In genomic region chr9:71322311-71322710, GRCh38 we compare ENCODE assay signal across 28 cellular contexts.
"Had no signal": no experiment of that assay in that cellular context is flagged by ENCODE, and none has a peak within 500 bp of the region (broad histone marks: within the 10 kb centered on the region; RNA-seq: fewer than 3 reads in every experiment).

No MANE protein-coding gene starts in this region.

- H3K4me1 ChIP-seq: stomach, suprapubic skin, testis, thyroid gland, tibial artery, tibial nerve, transverse colon, upper lobe of left lung, upper lobe of right lung, uterus, vagina had no signal

- H3K36me3 Mint-ChIP-seq: stimulated activated effector memory CD8-positive, alpha-beta T cell treated with anti-CD3 and anti-CD28 coated beads, Interleukin-12 subunit alpha, Interleukin-12 subunit beta, amount 100 ng/mL, for 72 hours; stimulated activated memory B cell treated with anti-CD40 and anti-IgM and Interleukin-4, amounts not matched to agents 10 μg/mL and 1 μg/mL and 100 μg/mL, for 72 hours; stimulated activated naive B cell treated with anti-CD40 and anti-IgM and Interleukin-4, amounts not matched to agents 10 μg/mL and 1 μg/mL and 100 μg/mL, for 72 hours; type B pancreatic cell had no signal

- FAIRE-seq: urothelium cell line had no signal

- H3K27me3 ChIP-seq: stomach, suprapubic skin, testis, thyroid gland, tibial artery, tibial nerve, transverse colon, upper lobe of left lung, upper lobe of right lung, uterus, vagina had no signal

- H3K36me3 ChIP-seq: stomach, suprapubic skin, thoracic aorta, thyroid gland, tibial artery, tibial nerve, transverse colon, upper lobe of left lung, upper lobe of right lung, uterus, vagina had no signal

- DNase-seq: stimulated activated CD4-positive, alpha-beta T cell treated with anti-CD3 and anti-CD28 coated beads, Interleukin-2, amount 100 ng/mL, for 48 hours; stimulated activated CD4-positive, alpha-beta T cell treated with anti-CD3 and anti-CD28 coated beads, Interleukin-4, amount 100 ng/mL, for 1 hour; stimulated activated CD4-positive, alpha-beta T cell treated with anti-CD3 and anti-CD28 coated beads, Interleukin-4, amount 100 ng/mL, for 24 hours; stimulated activated CD4-positive, alpha-beta T cell treated with anti-CD3 and anti-CD28 coated beads, Interleukin-4, amount 100 ng/mL, for 4 hours; stimulated activated CD8-positive, alpha-beta memory T cell treated with anti-CD3 and anti-CD28 coated beads, Interleukin-4, amount 100 ng/mL, for 48 hours; stimulated activated naive B cell treated with anti-CD40 and anti-IgM and Interleukin-4, amounts not matched to agents 10 μg/mL and 1 μg/mL and 100 μg/mL, for 72 hours; stimulated activated naive CD4-positive, alpha-beta T cell; stimulated activated naive CD4-positive, alpha-beta T cell treated with Interleukin-2 at 50 U/mL for 16 hours; stimulated activated naive CD8-positive, alpha-beta T cell treated with anti-CD3 and anti-CD28 coated beads, Interleukin-15, amount 100 ng/mL, for 72 hours; stimulated activated naive CD8-positive, alpha-beta T cell treated with anti-CD3 and anti-CD28 coated beads, Interleukin-15, Interleukin-2, amounts not matched to agents 100 U/mL and 50 U/mL, for 24 hours; stomach; substantia nigra; testis; thyroid gland; tibial artery; transverse colon; upper lobe of left lung; upper lobe of right lung; uterus had no signal

- H3K9me3 ChIP-seq: stomach, suprapubic skin, testis, thoracic aorta, thyroid gland, tibial artery, tibial nerve, transverse colon, upper lobe of left lung, upper lobe of right lung, uterus, vagina had no signal

- H3K9me3 Mint-ChIP-seq: stimulated activated effector memory CD8-positive, alpha-beta T cell treated with anti-CD3 and anti-CD28 coated beads, Interleukin-12 subunit alpha, Interleukin-12 subunit beta, amount 100 ng/mL, for 72 hours; stimulated activated memory B cell treated with anti-CD40 and anti-IgM and Interleukin-4, amounts not matched to agents 10 μg/mL and 1 μg/mL and 100 μg/mL, for 72 hours; stimulated activated naive B cell treated with anti-CD40 and anti-IgM and Interleukin-4, amounts not matched to agents 10 μg/mL and 1 μg/mL and 100 μg/mL, for 72 hours; stimulated activated naive CD8-positive, alpha-beta T cell treated with anti-CD3 and anti-CD28 coated beads, Interleukin-15, amount 100 ng/mL, for 72 hours; stimulated activated naive CD8-positive, alpha-beta T cell treated with anti-CD3 and anti-CD28 coated beads, Interleukin-15, Interleukin-2, amounts not matched to agents 100 ng/mL and 50 ng/mL, for 24 hours; type B pancreatic cell had no signal

- H3K4me3 ChIP-seq: stomach, suprapubic skin, testis, thoracic aorta, thyroid gland, tibial artery, tibial nerve, transverse colon, upper lobe of left lung, upper lobe of right lung, uterus, vagina had no signal

- H3K4me3 Mint-ChIP-seq: stimulated activated effector memory CD8-positive, alpha-beta T cell treated with anti-CD3 and anti-CD28 coated beads, Interleukin-12 subunit alpha, Interleukin-12 subunit beta, amount 100 ng/mL, for 72 hours; stimulated activated memory B cell treated with anti-CD40 and anti-IgM and Interleukin-4, amounts not matched to agents 10 μg/mL and 1 μg/mL and 100 μg/mL, for 72 hours; stimulated activated naive B cell treated with anti-CD40 and anti-IgM and Interleukin-4, amounts not matched to agents 10 μg/mL and 1 μg/mL and 100 μg/mL, for 72 hours; stimulated activated naive CD8-positive, alpha-beta T cell treated with anti-CD3 and anti-CD28 coated beads, Interleukin-15, amount 100 ng/mL, for 72 hours; stimulated activated naive CD8-positive, alpha-beta T cell treated with anti-CD3 and anti-CD28 coated beads, Interleukin-15, Interleukin-2, amounts not matched to agents 100 ng/mL and 50 ng/mL, for 24 hours; type B pancreatic cell had no signal

- H3K27ac ChIP-seq: stomach, suprapubic skin, testis, thoracic aorta, thyroid gland, tibial artery, tibial nerve, transverse colon, upper lobe of left lung, upper lobe of right lung, uterus, vagina had no signal

- H3K4me1 Mint-ChIP-seq: stimulated activated effector memory CD8-positive, alpha-beta T cell treated with anti-CD3 and anti-CD28 coated beads, Interleukin-12 subunit alpha, Interleukin-12 subunit beta, amount 100 ng/mL, for 72 hours; stimulated activated memory B cell treated with anti-CD40 and anti-IgM and Interleukin-4, amounts not matched to agents 10 μg/mL and 1 μg/mL and 100 μg/mL, for 72 hours; stimulated activated naive B cell treated with anti-CD40 and anti-IgM and Interleukin-4, amounts not matched to agents 10 μg/mL and 1 μg/mL and 100 μg/mL, for 72 hours; stimulated activated naive CD8-positive, alpha-beta T cell treated with anti-CD3 and anti-CD28 coated beads, Interleukin-15, amount 100 ng/mL, for 72 hours had no signal

- H3K27me3 Mint-ChIP-seq: stimulated activated memory B cell treated with anti-CD40 and anti-IgM and Interleukin-4, amounts not matched to agents 10 μg/mL and 1 μg/mL and 100 μg/mL, for 72 hours had no signal

- H3K27ac Mint-ChIP-seq: stimulated activated effector memory CD8-positive, alpha-beta T cell treated with anti-CD3 and anti-CD28 coated beads, Interleukin-12 subunit alpha, Interleukin-12 subunit beta, amount 100 ng/mL, for 72 hours; stimulated activated memory B cell treated with anti-CD40 and anti-IgM and Interleukin-4, amounts not matched to agents 10 μg/mL and 1 μg/mL and 100 μg/mL, for 72 hours; stimulated activated naive B cell treated with anti-CD40 and anti-IgM and Interleukin-4, amounts not matched to agents 10 μg/mL and 1 μg/mL and 100 μg/mL, for 72 hours; stimulated activated naive CD8-positive, alpha-beta T cell treated with anti-CD3 and anti-CD28 coated beads, Interleukin-15, amount 100 ng/mL, for 72 hours; stimulated activated naive CD8-positive, alpha-beta T cell treated with anti-CD3 and anti-CD28 coated beads, Interleukin-15, Interleukin-2, amounts not matched to agents 100 ng/mL and 50 ng/mL, for 24 hours; type B pancreatic cell had no signal

- ATAC-seq: stimulated activated effector memory CD8-positive, alpha-beta T cell treated with anti-CD3 and anti-CD28 coated beads, Interleukin-12 subunit alpha, Interleukin-12 subunit beta, amount 100 ng/mL, for 72 hours; stimulated activated memory B cell treated with anti-CD40 and anti-IgM and Interleukin-4, amounts not matched to agents 10 μg/mL and 1 μg/mL and 100 μg/mL, for 72 hours; stimulated activated naive B cell treated with anti-CD40 and anti-IgM and Interleukin-4, amounts not matched to agents 10 μg/mL and 1 μg/mL and 100 μg/mL, for 72 hours; stimulated activated naive CD8-positive, alpha-beta T cell treated with anti-CD3 and anti-CD28 coated beads, Interleukin-15, amount 100 ng/mL, for 72 hours; stimulated activated naive CD8-positive, alpha-beta T cell treated with anti-CD3 and anti-CD28 coated beads, Interleukin-15, Interleukin-2, amounts not matched to agents 100 U/mL and 50 U/mL, for 24 hours; upper lobe of right lung had no signal
